Comparison of ENCODE assay signal across 1 cellular context in the genomic region with DNA sequence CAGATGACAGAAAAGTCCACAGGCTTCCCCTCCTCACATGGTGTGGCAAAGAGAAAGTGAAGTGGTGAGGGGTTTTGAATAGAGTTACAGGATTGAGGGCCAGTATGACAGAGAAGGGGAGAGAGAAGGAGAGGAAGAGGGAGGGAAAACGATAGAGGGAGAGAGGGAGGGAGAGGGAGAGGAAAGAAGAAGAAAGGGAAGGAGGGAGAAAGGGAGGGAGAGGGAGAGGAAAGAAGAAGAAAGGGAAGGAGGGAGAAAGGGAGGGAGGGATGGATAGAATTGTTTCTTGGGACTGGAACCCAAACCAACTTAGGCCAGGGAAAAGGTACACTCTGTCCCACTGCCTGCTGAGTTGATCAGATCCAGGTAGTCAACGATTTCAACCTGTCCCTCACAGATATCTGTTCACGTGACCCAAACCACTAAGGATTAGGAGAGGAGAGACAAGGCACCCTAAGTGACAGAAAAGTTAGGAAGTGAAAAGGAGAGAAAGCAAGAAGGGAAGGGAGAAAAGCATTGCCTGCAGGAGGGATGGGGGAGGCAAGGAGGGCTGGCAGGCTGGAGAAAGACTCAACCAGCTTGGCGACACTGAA.
TF ChIP-seq lines count a peak whose summit lies in the region.

No MANE protein-coding gene starts in this region.

TF ChIP-seq in endothelial cell of umbilical vein, 7 proteins besides CTCF, POLR2A, EP300 and RAD21 (continued from another document):
- TF ChIP-seq FOS (IDR thresholded peaks at IDR 0.05; ENCODE audit: borderline replicate concordance, insufficient read depth, low read length) (no peak), JUN (IDR thresholded peaks at IDR 0.05; ENCODE audit: borderline replicate concordance, insufficient read depth, insufficient read length, low read depth) (no peak), EZH2 (IDR thresholded peaks at IDR 0.05; ENCODE audit: borderline replicate concordance, low read depth, low read length, severe bottlenecking) (no peak)
- TF ChIP-seq, protein P1, sequence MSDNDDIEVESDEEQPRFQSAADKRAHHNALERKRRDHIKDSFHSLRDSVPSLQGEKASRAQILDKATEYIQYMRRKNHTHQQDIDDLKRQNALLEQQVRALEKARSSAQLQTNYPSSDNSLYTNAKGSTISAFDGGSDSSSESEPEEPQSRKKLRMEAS (IDR thresholded peaks at IDR 0.05; ENCODE audit: insufficient read depth, insufficient read length), result no peak
TF ChIP-seq in endothelial cell of umbilical vein: peak in this region for 0.
